12 cellular contexts compared by ENCODE assay signal in the genomic region with DNA sequence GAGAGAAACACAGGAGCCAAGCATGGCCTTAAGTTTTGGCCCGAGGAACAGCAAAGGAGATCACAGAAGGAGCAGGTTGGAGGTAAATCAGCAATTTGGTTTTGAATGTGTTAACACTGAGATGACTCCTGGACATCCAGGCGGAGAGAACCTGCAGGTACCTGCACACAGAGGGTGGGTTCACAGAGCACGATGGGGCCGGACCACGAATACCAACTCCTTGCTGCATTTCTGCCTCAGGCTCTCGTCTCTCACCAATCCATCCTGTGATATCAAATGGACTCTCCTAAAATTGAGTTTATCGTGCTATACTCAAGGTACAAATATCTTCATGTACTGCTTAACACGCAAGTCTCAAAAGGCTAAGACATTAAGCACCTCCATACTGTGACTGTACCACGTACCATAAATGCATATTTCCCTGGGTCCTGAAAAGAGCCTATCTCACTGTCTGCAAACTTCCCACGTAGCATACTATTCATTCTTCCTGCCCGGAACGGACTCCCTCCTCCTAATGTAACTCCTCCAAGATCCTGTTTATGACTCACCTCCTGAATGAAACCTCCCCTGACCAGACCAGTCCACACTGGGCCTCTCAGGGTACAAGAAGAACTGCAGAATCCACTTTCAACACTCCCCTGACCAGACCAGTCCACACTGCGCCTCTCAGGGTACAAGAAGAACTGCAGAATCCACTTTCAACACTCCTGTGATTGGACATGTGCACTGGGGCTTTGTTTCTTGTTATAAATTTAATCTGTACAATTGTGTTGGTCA.
A peak's percentile ranks its signal among the peaks of the same experiment; 100 is the strongest.
DNase-seq lines count a peak whose midpoint lies in the region; ATAC-seq and TF ChIP-seq lines count a peak whose summit lies in the region.
"Had no signal": no experiment of that assay in that cellular context is flagged by ENCODE, and none has a peak within 500 bp of the region (broad histone marks: within the 10 kb centered on the region; RNA-seq: fewer than 3 reads in every experiment).

No MANE protein-coding gene starts in this region.

- no peaks in the 10 kb centered on the region for H3K9me3 Mint-ChIP-seq in activated CD4-positive, alpha-beta T cell treated with anti-CD3 and anti-CD28 coated beads, Interleukin-2, amount 10 ng/mL, durations not matched to agents 7 days and 5 days
- H3K9me3 Mint-ChIP-seq: stimulated activated memory B cell treated with anti-CD40 and anti-IgM and Interleukin-4, amounts not matched to agents 10 μg/mL and 1 μg/mL and 100 μg/mL, for 72 hours had no signal

- no peak overlapping the region for H3K27ac Mint-ChIP-seq in activated CD4-positive, alpha-beta T cell treated with anti-CD3 and anti-CD28 coated beads, Interleukin-2, amount 10 ng/mL, durations not matched to agents 7 days and 5 days
- H3K27ac Mint-ChIP-seq: stimulated activated memory B cell treated with anti-CD40 and anti-IgM and Interleukin-4, amounts not matched to agents 10 μg/mL and 1 μg/mL and 100 μg/mL, for 72 hours had no signal

- peak; percentile 43 for ATAC-seq in left ventricle myocardium superior
- ATAC-seq in HG02588 (IDR thresholded peaks at IDR 0.05; ENCODE audit: unreplicated experiment), result no peak
- ATAC-seq: gastrocnemius medialis; stimulated activated memory B cell treated with anti-CD40 and anti-IgM and Interleukin-4, amounts not matched to agents 10 μg/mL and 1 μg/mL and 100 μg/mL, for 72 hours had no signal

- H3K27me3 Mint-ChIP-seq in activated CD4-positive, alpha-beta T cell treated with anti-CD3 and anti-CD28 coated beads, Interleukin-2, amount 10 ng/mL, durations not matched to agents 7 days and 5 days, result no peaks in the 10 kb centered on the region
- H3K27me3 Mint-ChIP-seq: stimulated activated memory B cell treated with anti-CD40 and anti-IgM and Interleukin-4, amounts not matched to agents 10 μg/mL and 1 μg/mL and 100 μg/mL, for 72 hours had no signal

- H3K9me3 ChIP-seq in adipocyte (ENCODE audit: control insufficient read depth, low read length) (no peaks in the 10 kb centered on the region), colonic mucosa (no peaks in the 10 kb centered on the region)
- H3K9me3 ChIP-seq: gastrocnemius medialis had no signal

- no peak overlapping the region for H3K4me3 ChIP-seq in adipocyte (ENCODE audit: low read length)
- no peak overlapping the region for H3K4me3 ChIP-seq in colonic mucosa
- H3K4me3 ChIP-seq: gastrocnemius medialis had no signal

- intact Hi-C loops in left ventricle myocardium superior (cut with micrococcal nuclease) (no loop called here), colonic mucosa (cut with DNase I) (no loop called here)

- POLR2A ChIA-PET in activated CD4-positive, alpha-beta T cell treated with anti-CD3 and anti-CD28 coated beads, Interleukin-2, amount 10 ng/mL, durations not matched to agents 7 days and 5 days (lab: Charles Lee), result no interaction called here

- H3K36me3 Mint-ChIP-seq in activated CD4-positive, alpha-beta T cell treated with anti-CD3 and anti-CD28 coated beads, Interleukin-2, amount 10 ng/mL, durations not matched to agents 7 days and 5 days (ENCODE audit: low read depth), result no peaks in the 10 kb centered on the region
- H3K36me3 Mint-ChIP-seq: stimulated activated memory B cell treated with anti-CD40 and anti-IgM and Interleukin-4, amounts not matched to agents 10 μg/mL and 1 μg/mL and 100 μg/mL, for 72 hours had no signal

- CTCF ChIA-PET in activated CD4-positive, alpha-beta T cell treated with anti-CD3 and anti-CD28 coated beads, Interleukin-2, amount 10 ng/mL, durations not matched to agents 7 days and 5 days (lab: Charles Lee), result no interaction called here

- peaks cover 45% of the 10 kb centered on the region for H3K4me1 ChIP-seq in adipocyte (ENCODE audit: control insufficient read depth, insufficient read depth, low read length)
- H3K4me1 ChIP-seq in colonic mucosa, result peaks cover 3% of the 10 kb centered on the region
- H3K4me1 ChIP-seq: gastrocnemius medialis had no signal

- H3K9ac ChIP-seq in adipocyte (ENCODE audit: low read length) (peak overlapping the region; percentile 20), colonic mucosa (ENCODE audit: low read depth in 2 of 2, low read length in 2 of 2) (no peak overlapping the region)

- no peak for TF ChIP-seq CTCF in colonic mucosa (IDR thresholded peaks at IDR 0.05)

- DNase-seq in SIG-M5 treated with dmso at 0.1 percent for 504 hours (lab: John Stamatoyannopoulos, UW; ENCODE audit: unreplicated experiment), result peak; percentile 8
- no peak for DNase-seq in SIG-M5 (lab: John Stamatoyannopoulos, UW)
- peak; percentile 85 for DNase-seq in adipocyte (ENCODE audit: low read depth)
- DNase-seq in left ventricle myocardium superior, result no peak
- DNase-seq in stromal cell of bone marrow (ENCODE audit: low read depth), result peak; percentile 67
- no peak for DNase-seq in colonic mucosa
- no peak for DNase-seq in activated CD4-positive, alpha-beta T cell treated with anti-CD3 and anti-CD28 coated beads, Interleukin-2, amount 10 ng/mL, durations not matched to agents 7 days and 5 days
- DNase-seq: activated gamma-delta T cell, AML-193, gastrocnemius medialis had no signal

- no peak overlapping the region for H3K4me3 Mint-ChIP-seq in activated CD4-positive, alpha-beta T cell treated with anti-CD3 and anti-CD28 coated beads, Interleukin-2, amount 10 ng/mL, durations not matched to agents 7 days and 5 days
- H3K4me3 Mint-ChIP-seq: stimulated activated memory B cell treated with anti-CD40 and anti-IgM and Interleukin-4, amounts not matched to agents 10 μg/mL and 1 μg/mL and 100 μg/mL, for 72 hours had no signal

- no peak overlapping the region for H3K27ac ChIP-seq in colonic mucosa
- H3K27ac ChIP-seq: gastrocnemius medialis had no signal

- H3K4me1 Mint-ChIP-seq in activated CD4-positive, alpha-beta T cell treated with anti-CD3 and anti-CD28 coated beads, Interleukin-2, amount 10 ng/mL, durations not matched to agents 7 days and 5 days, result peaks cover 4% of the 10 kb centered on the region
- H3K4me1 Mint-ChIP-seq: stimulated activated memory B cell treated with anti-CD40 and anti-IgM and Interleukin-4, amounts not matched to agents 10 μg/mL and 1 μg/mL and 100 μg/mL, for 72 hours had no signal

- H3K27me3 ChIP-seq in adipocyte (replicated peaks; ENCODE audit: control insufficient read depth, insufficient read depth, low read length), result no peaks in the 10 kb centered on the region
- no peaks in the 10 kb centered on the region for H3K27me3 ChIP-seq in colonic mucosa
- H3K27me3 ChIP-seq: gastrocnemius medialis had no signal

- H3K36me3 ChIP-seq in adipocyte (ENCODE audit: control insufficient read depth, insufficient read depth, low read length, severe bottlenecking) (peaks cover 1% of the 10 kb centered on the region), colonic mucosa (no peaks in the 10 kb centered on the region)
- H3K36me3 ChIP-seq: gastrocnemius medialis had no signal

Comparison
In these comparisons a context has a peak if more than half of its experiments do, and no peak if none do; other contexts are left out.
1. DNase-seq: peak in SIG-M5 treated with dmso at 0.1 percent for 504 hours (single experiment), adipocyte (single experiment) and stromal cell of bone marrow (single experiment); none in SIG-M5 (single experiment), left ventricle myocardium superior (single experiment), colonic mucosa (single experiment) and activated CD4-positive, alpha-beta T cell treated with anti-CD3 and anti-CD28 coated beads, Interleukin-2, amount 10 ng/mL, durations not matched to agents 7 days and 5 days (single experiment).